1 cellular context compared by ENCODE assay signal in genomic region chr2:28566441-28567075, GRCh38.
TF ChIP-seq lines count a peak whose summit lies in the region.

No MANE protein-coding gene starts in this region.

TF ChIP-seq in K562, 482 proteins besides CTCF, POLR2A, EP300 and RAD21 (continued from another document and continues in another):
- TF ChIP-seq ZNF668 (CRISPR knock-in tag; IDR thresholded peaks at IDR 0.05) (no peak), NCOA1 (IDR thresholded peaks at IDR 0.05; ENCODE audit: low read depth) (no peak), BRD4 (IDR thresholded peaks at IDR 0.05) (no peak), MEIS2 (IDR thresholded peaks at IDR 0.05; ENCODE audit: partially characterized antibody) (no peak), BHLHE40 (IDR thresholded peaks at IDR 0.05; ENCODE audit: low read length) (0 out of 2 replicates have a peak, but pooled peaks have one; percentile 32), SIN3A (IDR thresholded peaks at IDR 0.05; ENCODE audit: borderline replicate concordance in 2 of 2, control insufficient read depth in 1 of 2, low read depth in 2 of 2, low read length in 2 of 2) (no peak), ATF1 (CRISPR knock-in tag; IDR thresholded peaks at IDR 0.05) (no peak), ATF1 (tag; IDR thresholded peaks at IDR 0.05) (0 out of 2 replicates have a peak, but pooled peaks have one; percentile 30), HDGF (IDR thresholded peaks at IDR 0.05) (no peak), IRF2 (CRISPR knock-in tag; IDR thresholded peaks at IDR 0.05) (no peak), TRIM28 (IDR thresholded peaks at IDR 0.05) (no peak), CBX3 (IDR thresholded peaks at IDR 0.05; ENCODE audit: borderline replicate concordance in 1 of 2, low read length in 2 of 2) (no peak), RBBP5 (IDR thresholded peaks at IDR 0.05; ENCODE audit: borderline replicate concordance, insufficient read depth, low read length, poor library complexity, severe bottlenecking) (no peak), SMARCC2 (IDR thresholded peaks at IDR 0.05; ENCODE audit: low read depth) (no peak), ZNF384 (IDR thresholded peaks at IDR 0.05; ENCODE audit: low read depth, low read length) (no peak), ARID1B (IDR thresholded peaks at IDR 0.05) (no peak), ELF1 (tag; IDR thresholded peaks at IDR 0.05) (0 out of 2 replicates have a peak, but pooled peaks have one; percentile 40), E2F3 (CRISPR knock-in tag; IDR thresholded peaks at IDR 0.05) (no peak), NRF1 (conservative IDR thresholded peaks at IDR 0.05 in 1 of 2, IDR thresholded peaks at IDR 0.05 in 1 of 2) (no peak), SRF (CRISPR knock-in tag; IDR thresholded peaks at IDR 0.05) (peak in 1 of 2 experiments; percentile 61; a peak in 1 of 4 replicates), MTF1 (CRISPR knock-in tag; IDR thresholded peaks at IDR 0.05; ENCODE audit: borderline replicate concordance) (no peak), ELK1 (CRISPR knock-in tag; IDR thresholded peaks at IDR 0.05) (no peak), CBX1 (IDR thresholded peaks at IDR 0.05; ENCODE audit: low read depth) (peak; percentile 66; the same call in 1 of the 2 replicates), CLOCK (CRISPR knock-in tag; IDR thresholded peaks at IDR 0.05; ENCODE audit: borderline replicate concordance) (no peak), XRCC4 (IDR thresholded peaks at IDR 0.05; ENCODE audit: extremely low read depth, insufficient read depth, insufficient read length) (no peak), ZNF165 (CRISPR knock-in tag; IDR thresholded peaks at IDR 0.05; ENCODE audit: borderline replicate concordance) (no peak), MBD2 (IDR thresholded peaks at IDR 0.05; ENCODE audit: borderline replicate concordance, low read depth) (no peak), BCL6 (CRISPR knock-in tag; IDR thresholded peaks at IDR 0.05) (no peak), ZNF3 (CRISPR knock-in tag; IDR thresholded peaks at IDR 0.05) (no peak), ZNF449 (CRISPR knock-in tag; IDR thresholded peaks at IDR 0.05) (no peak), CXXC5 (CRISPR knock-in tag; IDR thresholded peaks at IDR 0.05) (no peak), RBFOX2 (IDR thresholded peaks at IDR 0.05; ENCODE audit: low read depth, low read length) (0 out of 2 replicates have a peak, but pooled peaks have one; percentile 24), PCBP2 (IDR thresholded peaks at IDR 0.05; ENCODE audit: low read depth, low read length, poor library complexity, severe bottlenecking) (no peak), KAT7 (CRISPR knock-in tag; IDR thresholded peaks at IDR 0.05; ENCODE audit: borderline replicate concordance) (no peak), PRMT5 (CRISPR knock-in tag; IDR thresholded peaks at IDR 0.05) (no peak), CREM (IDR thresholded peaks at IDR 0.05; ENCODE audit: low read depth) (peak; percentile 59), SREBF1 (IDR thresholded peaks at IDR 0.05; ENCODE audit: borderline replicate concordance, low read depth, low read length) (no peak), MXI1 (IDR thresholded peaks at IDR 0.05; ENCODE audit: low read depth, low read length) (no peak), ZNF79 (CRISPR knock-in tag; IDR thresholded peaks at IDR 0.05; ENCODE audit: low read depth) (no peak), PHF20 (IDR thresholded peaks at IDR 0.05; ENCODE audit: partially characterized antibody) (no peak), GTF2F1 (IDR thresholded peaks at IDR 0.05; ENCODE audit: low read depth, low read length) (no peak), ZZZ3 (IDR thresholded peaks at IDR 0.05) (no peak), ZBTB8A (IDR thresholded peaks at IDR 0.05; ENCODE audit: partially characterized antibody) (no peak), TAF15 (IDR thresholded peaks at IDR 0.05; ENCODE audit: low read depth, low read length) (no peak), SRSF7 (optimal IDR thresholded peaks at IDR 0.05; ENCODE audit: low read depth, low read length) (no peak), SRSF1 (IDR thresholded peaks at IDR 0.05; ENCODE audit: low read depth, low read length) (no peak), ERF (CRISPR knock-in tag; IDR thresholded peaks at IDR 0.05) (no peak), PML (IDR thresholded peaks at IDR 0.05; ENCODE audit: low read length) (no peak), VEZF1 (CRISPR knock-in tag; IDR thresholded peaks at IDR 0.05) (peak; percentile 76), MTA1 (IDR thresholded peaks at IDR 0.05; ENCODE audit: borderline replicate concordance) (no peak), SRSF3 (IDR thresholded peaks at IDR 0.05; ENCODE audit: insufficient read depth, low read length) (no peak), CBX2 (IDR thresholded peaks at IDR 0.05; ENCODE audit: insufficient read depth, low read length, poor library complexity, severe bottlenecking) (no peak), NONO (IDR thresholded peaks at IDR 0.05; ENCODE audit: low read depth in 2 of 2, low read length in 1 of 2) (0 out of 4 replicates have a peak, but pooled peaks of 1 of the 2 experiments have one; percentile 32), CSDE1 (IDR thresholded peaks at IDR 0.05) (no peak), SNIP1 (IDR thresholded peaks at IDR 0.05; ENCODE audit: low read depth) (no peak), POLR2G (IDR thresholded peaks at IDR 0.05; ENCODE audit: low read depth, low read length) (no peak), GABPB2 (CRISPR knock-in tag; conservative IDR thresholded peaks at IDR 0.05) (no peak), XRCC5 (IDR thresholded peaks at IDR 0.05; ENCODE audit: low read depth, low read length) (peak; percentile 76; the same call in 1 of the 2 replicates), EGR1 (conservative IDR thresholded peaks at IDR 0.05) (no peak), DDX20 (tag; IDR thresholded peaks at IDR 0.05; ENCODE audit: low read depth) (no peak), HSF4 (CRISPR knock-in tag; IDR thresholded peaks at IDR 0.05; ENCODE audit: borderline replicate concordance) (no peak), ZNF143 (CRISPR knock-in tag; IDR thresholded peaks at IDR 0.05) (no peak), ZNF785 (CRISPR knock-in tag; IDR thresholded peaks at IDR 0.05) (no peak), NR2C2 (CRISPR knock-in tag; IDR thresholded peaks at IDR 0.05) (no peak), NR2C2 (tag; IDR thresholded peaks at IDR 0.05) (no peak), FOXJ2 (tag; IDR thresholded peaks at IDR 0.05) (no peak)
- TF ChIP-seq, protein P1, sequence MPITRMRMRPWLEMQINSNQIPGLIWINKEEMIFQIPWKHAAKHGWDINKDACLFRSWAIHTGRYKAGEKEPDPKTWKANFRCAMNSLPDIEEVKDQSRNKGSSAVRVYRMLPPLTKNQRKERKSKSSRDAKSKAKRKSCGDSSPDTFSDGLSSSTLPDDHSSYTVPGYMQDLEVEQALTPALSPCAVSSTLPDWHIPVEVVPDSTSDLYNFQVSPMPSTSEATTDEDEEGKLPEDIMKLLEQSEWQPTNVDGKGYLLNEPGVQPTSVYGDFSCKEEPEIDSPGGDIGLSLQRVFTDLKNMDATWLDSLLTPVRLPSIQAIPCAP (CRISPR knock-in tag; IDR thresholded peaks at IDR 0.05; ENCODE audit: borderline replicate concordance), result no peak
- TF ChIP-seq, protein P2, sequence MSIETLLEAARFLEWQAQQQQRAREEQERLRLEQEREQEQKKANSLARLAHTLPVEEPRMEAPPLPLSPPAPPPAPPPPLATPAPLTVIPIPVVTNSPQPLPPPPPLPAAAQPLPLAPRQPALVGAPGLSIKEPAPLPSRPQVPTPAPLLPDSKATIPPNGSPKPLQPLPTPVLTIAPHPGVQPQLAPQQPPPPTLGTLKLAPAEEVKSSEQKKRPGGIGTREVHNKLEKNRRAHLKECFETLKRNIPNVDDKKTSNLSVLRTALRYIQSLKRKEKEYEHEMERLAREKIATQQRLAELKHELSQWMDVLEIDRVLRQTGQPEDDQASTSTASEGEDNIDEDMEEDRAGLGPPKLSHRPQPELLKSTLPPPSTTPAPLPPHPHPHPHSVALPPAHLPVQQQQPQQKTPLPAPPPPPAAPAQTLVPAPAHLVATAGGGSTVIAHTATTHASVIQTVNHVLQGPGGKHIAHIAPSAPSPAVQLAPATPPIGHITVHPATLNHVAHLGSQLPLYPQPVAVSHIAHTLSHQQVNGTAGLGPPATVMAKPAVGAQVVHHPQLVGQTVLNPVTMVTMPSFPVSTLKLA (conservative IDR thresholded peaks at IDR 0.05), result no peak; a peak in 1 of 4 replicates
- TF ChIP-seq, protein P3, sequence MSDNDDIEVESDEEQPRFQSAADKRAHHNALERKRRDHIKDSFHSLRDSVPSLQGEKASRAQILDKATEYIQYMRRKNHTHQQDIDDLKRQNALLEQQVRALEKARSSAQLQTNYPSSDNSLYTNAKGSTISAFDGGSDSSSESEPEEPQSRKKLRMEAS (CRISPR knock-in tag; IDR thresholded peaks at IDR 0.05), result peak; percentile 58
- TF ChIP-seq, protein P4, sequence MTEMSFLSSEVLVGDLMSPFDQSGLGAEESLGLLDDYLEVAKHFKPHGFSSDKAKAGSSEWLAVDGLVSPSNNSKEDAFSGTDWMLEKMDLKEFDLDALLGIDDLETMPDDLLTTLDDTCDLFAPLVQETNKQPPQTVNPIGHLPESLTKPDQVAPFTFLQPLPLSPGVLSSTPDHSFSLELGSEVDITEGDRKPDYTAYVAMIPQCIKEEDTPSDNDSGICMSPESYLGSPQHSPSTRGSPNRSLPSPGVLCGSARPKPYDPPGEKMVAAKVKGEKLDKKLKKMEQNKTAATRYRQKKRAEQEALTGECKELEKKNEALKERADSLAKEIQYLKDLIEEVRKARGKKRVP (CRISPR knock-in tag; IDR thresholded peaks at IDR 0.05), result no peak
- TF ChIP-seq, protein P5, sequence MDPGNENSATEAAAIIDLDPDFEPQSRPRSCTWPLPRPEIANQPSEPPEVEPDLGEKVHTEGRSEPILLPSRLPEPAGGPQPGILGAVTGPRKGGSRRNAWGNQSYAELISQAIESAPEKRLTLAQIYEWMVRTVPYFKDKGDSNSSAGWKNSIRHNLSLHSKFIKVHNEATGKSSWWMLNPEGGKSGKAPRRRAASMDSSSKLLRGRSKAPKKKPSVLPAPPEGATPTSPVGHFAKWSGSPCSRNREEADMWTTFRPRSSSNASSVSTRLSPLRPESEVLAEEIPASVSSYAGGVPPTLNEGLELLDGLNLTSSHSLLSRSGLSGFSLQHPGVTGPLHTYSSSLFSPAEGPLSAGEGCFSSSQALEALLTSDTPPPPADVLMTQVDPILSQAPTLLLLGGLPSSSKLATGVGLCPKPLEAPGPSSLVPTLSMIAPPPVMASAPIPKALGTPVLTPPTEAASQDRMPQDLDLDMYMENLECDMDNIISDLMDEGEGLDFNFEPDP (CRISPR knock-in tag; IDR thresholded peaks at IDR 0.05), result no peak
